8 cellular contexts compared by ENCODE assay signal in genomic region chr6:160990847-160991410, GRCh38. TPM values are rescaled to one million over a fixed set of nuclear protein-coding genes. Genes with fewer than 3 reads are reported as not detected.
DNase-seq lines count a peak whose midpoint lies in the region; ATAC-seq and TF ChIP-seq lines count a peak whose summit lies in the region.

No MANE protein-coding gene starts in this region.

- no peaks in the 10 kb centered on the region for H3K9me3 ChIP-seq in DOHH2 (ENCODE audit: control insufficient read depth, insufficient read depth, low read length)
- H3K9me3 ChIP-seq in esophagus (ENCODE audit: control insufficient read depth in 2 of 2, insufficient read depth in 1 of 2, low read depth in 1 of 2, low read length in 1 of 2): no peaks in the 10 kb centered on the region
- H3K9me3 ChIP-seq in parathyroid adenoma (ENCODE audit: control insufficient read depth, low read length): no peaks in the 10 kb centered on the region

- H3K4me3 ChIP-seq in DOHH2 (ENCODE audit: low read length) (peak overlapping the region; percentile 87), esophagus (ENCODE audit: low read depth in 1 of 2, low read length in 2 of 2) (peak overlapping the region; percentile 88 to 95), parathyroid adenoma (ENCODE audit: low read depth, low read length) (peak overlapping the region; percentile 72)

- H3K4me2 ChIP-seq in DOHH2 (ENCODE audit: low read length) (peak overlapping the region; percentile 85), parathyroid adenoma (ENCODE audit: low read length) (peak overlapping the region; percentile 66)

- DNase-seq in RKO (ENCODE audit: low spot score) (peak; percentile 55), NCI-H1105 (lab: John Stamatoyannopoulos, UW) (no peak), posterior vena cava (ENCODE audit: low spot score) (no peak)
- DNase-seq in stimulated activated CD4-positive, alpha-beta T cell treated with anti-CD3 and anti-CD28 coated beads, Interleukin-2, amount 100 ng/mL, for 24 hours: no peak

- no peaks in the 10 kb centered on the region for H3K9me2 ChIP-seq in DOHH2 (replicated peaks; ENCODE audit: control insufficient read depth, low read length)

- H2AFZ ChIP-seq in parathyroid adenoma: peak overlapping the region; percentile 93

- H3K79me2 ChIP-seq in DOHH2 (ENCODE audit: control insufficient read depth, low read length): peaks cover 39% of the 10 kb centered on the region
- peaks cover 14% of the 10 kb centered on the region for H3K79me2 ChIP-seq in parathyroid adenoma

- H3K4me1 ChIP-seq in DOHH2 (ENCODE audit: control insufficient read depth, low read length) (peaks cover 28% of the 10 kb centered on the region), esophagus (ENCODE audit: control insufficient read depth in 2 of 2, insufficient read depth in 2 of 2, low read length in 1 of 2) (peaks cover 0 to under 1% of the 10 kb centered on the region in 2 donors), parathyroid adenoma (peaks cover 5% of the 10 kb centered on the region)

- no peak for ATAC-seq in GM21528 (IDR thresholded peaks at IDR 0.05; ENCODE audit: low FRiP score, unreplicated experiment)

- no peak overlapping the region for H3K9ac ChIP-seq in parathyroid adenoma

- peaks cover 10% of the 10 kb centered on the region for H4K20me1 ChIP-seq in DOHH2 (ENCODE audit: control insufficient read depth, insufficient read depth, low read depth, low read length)

- no peak for TF ChIP-seq CTCF in DOHH2 (IDR thresholded peaks at IDR 0.05; ENCODE audit: low read depth, low read length, poor library complexity, severe bottlenecking)
- no peak for TF ChIP-seq CTCF in parathyroid adenoma (IDR thresholded peaks at IDR 0.05)

- intact Hi-C loops in posterior vena cava (cut with DNase I): no loop called here

- peaks cover 13% of the 10 kb centered on the region for H3F3A ChIP-seq in DOHH2 (ENCODE audit: control insufficient read depth, insufficient read depth)

- WGBS in esophagus, 2 donors: 3 to 4% methylated on average over 16 of the region's 16 CpGs

- peaks cover 14% of the 10 kb centered on the region for H3K36me3 ChIP-seq in DOHH2 (ENCODE audit: control insufficient read depth, low read length)
- no peaks in the 10 kb centered on the region for H3K36me3 ChIP-seq in esophagus (ENCODE audit: control insufficient read depth in 2 of 2, insufficient read depth in 2 of 2, low read length in 1 of 2)
- H3K36me3 ChIP-seq in parathyroid adenoma (ENCODE audit: control insufficient read depth, insufficient read depth, low read length): no peaks in the 10 kb centered on the region

- no peaks in the 10 kb centered on the region for H3K27me3 ChIP-seq in DOHH2 (ENCODE audit: control insufficient read depth, low read length)
- H3K27me3 ChIP-seq in esophagus (ENCODE audit: control insufficient read depth in 1 of 2, insufficient read depth in 2 of 2, low read length in 2 of 2): no peaks in the 10 kb centered on the region
- no peaks in the 10 kb centered on the region for H3K27me3 ChIP-seq in parathyroid adenoma (ENCODE audit: control insufficient read depth, insufficient read depth, low read length)

- H3K27ac ChIP-seq in DOHH2 (ENCODE audit: low read depth, low read length) (peak overlapping the region; percentile 73), esophagus (ENCODE audit: low read depth in 2 of 2, low read length in 1 of 2) (peak overlapping the region; percentile 98 to 99), parathyroid adenoma (peak overlapping the region; percentile 81)

RNA-seq across cellular contexts. Expression of gene MAP3K4, which starts 0.6 kb away (rescaled TPM):
- 10 to 100 TPM; 15.9 to 17.3 TPM for polyA plus RNA-seq in esophagus
- total RNA-seq in posterior vena cava: 10 to 100 TPM; 34.3 to 45.4 TPM
